ENCODE assay signal across 27 cellular contexts in genomic region chr9:89811356-89811755, GRCh38.
"Had no signal": no experiment of that assay in that cellular context is flagged by ENCODE, and none has a peak within 500 bp of the region (broad histone marks: within the 10 kb centered on the region; RNA-seq: fewer than 3 reads in every experiment).

No MANE protein-coding gene starts in this region.

- DNase-seq: activated CD4-positive, alpha-beta T cell treated with anti-CD3 and anti-CD28 coated beads, Interleukin-2, amount 50 U/mL, for 1 hour; activated CD4-positive, CD25-positive, alpha-beta regulatory T cell; activated CD8-positive, alpha-beta memory T cell treated with anti-CD3 and anti-CD28 coated beads, Interleukin-2, amount 50 U/mL, for 48 hours; activated effector memory CD4-positive, alpha-beta T cell treated with Interleukin-2 at 50 U/mL for 16 hours; activated naive CD4-positive, alpha-beta T cell treated with Interleukin-2 at 50 U/mL for 16 hours; activated naive CD8-positive, alpha-beta T cell treated with anti-CD3 and anti-CD28 coated beads, Interleukin-2, amount 50 U/mL, for 24 hours; activated T-cell treated with anti-CD3 and anti-CD28 coated beads, Interleukin-2, amount 50 U/mL, for 1 hour; amniotic stem cell; body of pancreas; Kasumi-1; NCI-H1105 treated with DMSO at 0.1 percent for 48 hours; NCI-H2029; NCI-H2107; NCI-H226; NK-92 treated with Interleukin-12 subunit alpha and Interleukin-12 subunit beta, amount 100 ng/mL, for 24 hours; OCI-M1; RPMI8226; T-helper 2 cell had no signal

- H3K27ac ChIP-seq: ascending aorta, body of pancreas, SK-N-MC, VCaP had no signal

- H3K9me3 Mint-ChIP-seq: activated CD4-positive, alpha-beta memory T cell treated with anti-CD3 and anti-CD28 coated beads, Interleukin-2, amount 10 ng/mL, durations not matched to agents 7 days and 5 days; activated naive CD4-positive, alpha-beta T cell treated with anti-CD3 and anti-CD28 coated beads, Interleukin-2, amount 50 U/mL, for 72 hours; activated naive CD8-positive, alpha-beta T cell treated with anti-CD3 and anti-CD28 coated beads, Interleukin-2, amount 50 U/mL, for 24 hours; T-cell had no signal

- ATAC-seq: activated naive CD4-positive, alpha-beta T cell treated with anti-CD3 and anti-CD28 coated beads, Interleukin-2, amount 50 U/mL, for 72 hours; activated naive CD8-positive, alpha-beta T cell treated with anti-CD3 and anti-CD28 coated beads, Interleukin-2, amount 50 U/mL, for 24 hours; K562; Panc1; Right ventricle myocardium inferior; T-cell had no signal

- H3K27ac Mint-ChIP-seq: activated CD4-positive, alpha-beta memory T cell treated with anti-CD3 and anti-CD28 coated beads, Interleukin-2, amount 10 ng/mL, durations not matched to agents 7 days and 5 days; activated naive CD4-positive, alpha-beta T cell treated with anti-CD3 and anti-CD28 coated beads, Interleukin-2, amount 50 U/mL, for 72 hours; activated naive CD8-positive, alpha-beta T cell treated with anti-CD3 and anti-CD28 coated beads, Interleukin-2, amount 50 U/mL, for 24 hours; T-cell had no signal

- H3K9me3 ChIP-seq: ascending aorta, body of pancreas had no signal

- H3K4me3 Mint-ChIP-seq: activated CD4-positive, alpha-beta memory T cell treated with anti-CD3 and anti-CD28 coated beads, Interleukin-2, amount 10 ng/mL, durations not matched to agents 7 days and 5 days; activated naive CD8-positive, alpha-beta T cell treated with anti-CD3 and anti-CD28 coated beads, Interleukin-2, amount 50 U/mL, for 24 hours; T-cell had no signal

- H3K27me3 ChIP-seq: ascending aorta, body of pancreas had no signal

- H3K36me3 Mint-ChIP-seq: activated naive CD4-positive, alpha-beta T cell treated with anti-CD3 and anti-CD28 coated beads, Interleukin-2, amount 50 U/mL, for 72 hours; T-cell had no signal
